Comparison of ENCODE assay signal across 27 cellular contexts in the genomic region with DNA sequence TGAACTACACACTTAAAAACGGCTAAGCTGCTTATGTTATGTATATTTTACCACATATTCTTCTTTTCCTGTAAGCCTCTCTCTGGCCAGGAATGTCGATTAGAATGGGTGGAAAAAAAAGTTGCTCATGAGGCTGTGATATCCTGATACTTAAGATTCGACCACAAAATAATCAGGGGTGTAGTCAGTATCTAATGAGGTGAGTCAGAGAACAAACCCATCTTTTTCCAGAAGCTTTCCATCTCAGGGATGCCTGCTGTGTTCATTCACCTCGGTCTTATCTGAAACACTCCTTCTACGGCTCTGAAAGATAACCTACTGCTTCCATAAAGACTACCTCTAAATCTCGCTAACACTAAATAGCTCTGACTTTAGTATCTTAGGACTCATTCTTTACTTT.
A peak's percentile ranks its signal among the peaks of the same experiment; 100 is the strongest.
DNase-seq lines count a peak whose midpoint lies in the region; ATAC-seq and TF ChIP-seq lines count a peak whose summit lies in the region.
"Had no signal": no experiment of that assay in that cellular context is flagged by ENCODE, and none has a peak within 500 bp of the region (broad histone marks: within the 10 kb centered on the region; RNA-seq: fewer than 3 reads in every experiment).

No MANE protein-coding gene starts in this region.

- CTCF ChIA-PET in SK-N-SH (lab: Yijun Ruan, JAX), result no interaction called here

- TF ChIP-seq CTCF in SK-N-SH (IDR thresholded peaks at IDR 0.05) (no peak), brain microvascular endothelial cell (IDR thresholded peaks at IDR 0.05; ENCODE audit: low read depth, low read length, missing control alignments) (no peak)

- no peak overlapping the region for H2AFZ ChIP-seq in SK-N-SH (ENCODE audit: low read depth)

- peaks cover 19 to 44% of the 10 kb centered on the region in 2 donors for H3K4me1 Mint-ChIP-seq in immature natural killer cell

- H4K20me1 ChIP-seq in SK-N-SH (ENCODE audit: insufficient read depth), result peaks cover 16% of the 10 kb centered on the region

- no peak for TF ChIP-seq POLR2A in GM18505 (IDR thresholded peaks at IDR 0.05; ENCODE audit: borderline replicate concordance, extremely low read depth, insufficient read depth, insufficient read length)

- in situ Hi-C loops in brain microvascular endothelial cell (cut with HindIII; ENCODE audit: low pct_ligation_motif_present, low sequenced_read_pairs), result no loop called here

- H3K4me3 ChIP-seq in SK-N-SH (ENCODE audit: low read depth in 2 of 2, low read length in 1 of 2), result peak overlapping the region in 1 of 2 experiments; percentile 26; a peak in 1 of 4 replicates
- H3K4me3 ChIP-seq in brain microvascular endothelial cell (ENCODE audit: low read depth, low read length), result no peak overlapping the region
- H3K4me3 ChIP-seq: gastroesophageal sphincter, upper lobe of right lung had no signal

- no peaks in the 10 kb centered on the region for H3K36me3 Mint-ChIP-seq in immature natural killer cell

- H3K36me3 ChIP-seq in SK-N-SH (replicated peaks in 1 of 2; ENCODE audit: control insufficient read depth in 1 of 2, insufficient read depth in 2 of 2, low read length in 1 of 2) (peaks cover 0 to 26% of the 10 kb centered on the region in 2 experiments), brain microvascular endothelial cell (replicated peaks) (no peaks in the 10 kb centered on the region)
- H3K36me3 ChIP-seq: gastroesophageal sphincter, upper lobe of right lung had no signal

- peaks cover 0 to 2% (median 0%) of the 10 kb centered on the region in 3 donors for H3K27me3 Mint-ChIP-seq in immature natural killer cell (ENCODE audit: low read depth in 3 of 3)
- H3K27me3 Mint-ChIP-seq: activated T-cell treated with anti-CD3 and anti-CD28 coated beads, Interleukin-2, amount 50 U/mL, for 24 hours; CD4-positive, CD25-positive, alpha-beta regulatory T cell; naive thymus-derived CD8-positive, alpha-beta T cell had no signal

- no peak for TF ChIP-seq EP300 in SK-N-SH (IDR thresholded peaks at IDR 0.05; ENCODE audit: borderline replicate concordance in 1 of 2, low read depth in 1 of 2, low read length in 1 of 2)

- WGBS in SK-N-SH (ENCODE audit: low lambda C conversion rate), result 15% methylated on average over 6 of the region's 6 CpGs

- peak overlapping the region; percentile 12 to 79; a peak in 3 of 4 replicates for H3K27ac ChIP-seq in SK-N-SH (ENCODE audit: low read depth in 2 of 2, low read length in 1 of 2)
- H3K27ac ChIP-seq in brain microvascular endothelial cell, result no peak overlapping the region
- H3K27ac ChIP-seq: gastroesophageal sphincter, upper lobe of right lung had no signal

- H3K27ac Mint-ChIP-seq in immature natural killer cell, result peak overlapping the region in 5 of 6 donors; percentile 1 to 44 (median 23)
- H3K27ac Mint-ChIP-seq: activated naive CD4-positive, alpha-beta T cell treated with anti-CD3 and anti-CD28 coated beads for 36 hours; activated T-cell treated with anti-CD3 and anti-CD28 coated beads, Interleukin-2, amount 50 U/mL, for 24 hours; mesothelial cell of epicardium; naive thymus-derived CD8-positive, alpha-beta T cell had no signal

- H3K9me3 ChIP-seq in SK-N-SH, result no peaks in the 10 kb centered on the region
- H3K9me3 ChIP-seq: gastroesophageal sphincter, upper lobe of right lung had no signal

- no peak for TF ChIP-seq RAD21 in SK-N-SH (IDR thresholded peaks at IDR 0.05; ENCODE audit: low read length)

- peaks cover 99% of the 10 kb centered on the region for H3K79me2 ChIP-seq in SK-N-SH (ENCODE audit: insufficient read depth)

- no peaks in the 10 kb centered on the region for H3K9me3 Mint-ChIP-seq in immature natural killer cell
- H3K9me3 Mint-ChIP-seq: activated naive CD4-positive, alpha-beta T cell treated with anti-CD3 and anti-CD28 coated beads for 36 hours; activated T-cell treated with anti-CD3 and anti-CD28 coated beads, Interleukin-2, amount 50 U/mL, for 24 hours; CD4-positive, CD25-positive, alpha-beta regulatory T cell had no signal

- peak overlapping the region; percentile 7; the same call in 1 of the 2 replicates for H3K9ac ChIP-seq in SK-N-SH

- no peak for ATAC-seq in GM18505 (IDR thresholded peaks at IDR 0.05; ENCODE audit: unreplicated experiment)
- ATAC-seq: esophagus mucosa; gastroesophageal sphincter; naive thymus-derived CD8-positive, alpha-beta T cell; upper lobe of right lung had no signal

- H3K9me2 ChIP-seq in SK-N-SH, result no peaks in the 10 kb centered on the region

- H3K4me2 ChIP-seq in SK-N-SH, result peak overlapping the region; percentile 28

- DNase-seq in A172 (ENCODE audit: low spot score) (peak; percentile 72), Daoy (ENCODE audit: low read depth) (peak; percentile 28), SK-N-SH (no peak), immature natural killer cell (no peak), cerebellar nuclear complex (lab: John Stamatoyannopoulos, UW) (no peak), brain microvascular endothelial cell (no peak)
- no peak for DNase-seq in activated CD4-positive, alpha-beta T cell treated with anti-CD3 and anti-CD28 coated beads, Interleukin-2, amount 50 U/mL, for 1 hour
- DNase-seq: activated CD4-positive, CD25-positive, alpha-beta regulatory T cell treated with anti-CD3 and anti-CD28 coated beads, Interleukin-2, amount 50 U/mL, for 72 hours; activated naive CD4-positive, alpha-beta T cell treated with anti-CD3 and anti-CD28 coated beads for 36 hours; activated T-cell treated with anti-CD3 and anti-CD28 coated beads, Interleukin-2, amount 50 U/mL, for 24 hours; aorta; CD4-positive, CD25-positive, alpha-beta regulatory T cell; DMS 273 treated with DMSO at 0.1 percent for 48 hours; GDM1; KBM-7; MV-4-11; naive thymus-derived CD8-positive, alpha-beta T cell; NCI-H187; NCI-H345; NCI-H82; retina; stimulated activated CD4-positive, alpha-beta T cell treated with anti-CD3 and anti-CD28 coated beads, Interleukin-12 subunit alpha, Interleukin-12 subunit beta, amount 100 ng/mL, for 4 hours; upper lobe of right lung had no signal

- H3K4me1 ChIP-seq in SK-N-SH (ENCODE audit: control insufficient read depth in 1 of 2, insufficient read depth in 2 of 2, low read depth in 1 of 2, low read length in 1 of 2), result peaks cover 0 to 17% of the 10 kb centered on the region in 2 experiments; a peak in 3 of 4 replicates
- H3K4me1 ChIP-seq: gastroesophageal sphincter, upper lobe of right lung had no signal

- no peak overlapping the region for H3K4me3 Mint-ChIP-seq in immature natural killer cell
- H3K4me3 Mint-ChIP-seq: activated naive CD4-positive, alpha-beta T cell treated with anti-CD3 and anti-CD28 coated beads for 36 hours; activated T-cell treated with anti-CD3 and anti-CD28 coated beads, Interleukin-2, amount 50 U/mL, for 24 hours; CD4-positive, CD25-positive, alpha-beta regulatory T cell; mesothelial cell of epicardium; naive thymus-derived CD8-positive, alpha-beta T cell had no signal

- H3K27me3 ChIP-seq in SK-N-SH (ENCODE audit: insufficient read depth), result no peaks in the 10 kb centered on the region
- H3K27me3 ChIP-seq in brain microvascular endothelial cell (replicated peaks), result no peaks in the 10 kb centered on the region
- H3K27me3 ChIP-seq: gastroesophageal sphincter, upper lobe of right lung had no signal

- peaks cover 53% of the 10 kb centered on the region for H3F3A ChIP-seq in SK-N-SH (replicated peaks; ENCODE audit: insufficient read depth)

- POLR2A ChIA-PET in SK-N-SH (lab: Yijun Ruan, JAX), result no interaction called here

TF ChIP-seq in SK-N-SH, 30 proteins besides CTCF, POLR2A, EP300 and RAD21:
- TF ChIP-seq FOSL2 (IDR thresholded peaks at IDR 0.05; ENCODE audit: borderline replicate concordance, low read depth), result peak; percentile 13; the same call in 1 of the 2 replicates
- TF ChIP-seq FOXJ3 (CRISPR knock-in tag; IDR thresholded peaks at IDR 0.05), result no peak

Comparison
In these comparisons a context has a peak if more than half of its experiments do, and no peak if none do; other contexts are left out.
1. DNase-seq: peak in A172 (single experiment) and Daoy (single experiment); none in SK-N-SH (single experiment), immature natural killer cell (0 of 3), activated CD4-positive, alpha-beta T cell treated with anti-CD3 and anti-CD28 coated beads, Interleukin-2, amount 50 U/mL, for 1 hour (single experiment), cerebellar nuclear complex (0 of 2) and brain microvascular endothelial cell (single experiment).